Comparison of ENCODE assay signal across 8 cellular contexts in genomic region chr12:111451649-111452129, GRCh38. TPM values are rescaled to one million over a fixed set of nuclear protein-coding genes. Genes with fewer than 3 reads are reported as not detected.
DNase-seq lines count a peak whose midpoint lies in the region; ATAC-seq and TF ChIP-seq lines count a peak whose summit lies in the region.

No MANE protein-coding gene starts in this region.

- H3K79me2 ChIP-seq in OCI-LY7 (ENCODE audit: insufficient read depth, low read depth, low read length): no peaks in the 10 kb centered on the region

- CTCF ChIA-PET in OCI-LY7 (lab: Charles Lee; ENCODE audit: unreplicated experiment): interaction anchor here (0.8 to 2.8 kb wide), 4 partner anchors 8 to 55 kb away, joined by 3 to 37 read pairs (median 12); no protein-coding TSS in a partner anchor

- no peak for ATAC-seq in HG03565 (IDR thresholded peaks at IDR 0.05; ENCODE audit: unreplicated experiment)
- ATAC-seq in GM19397 (IDR thresholded peaks at IDR 0.05; ENCODE audit: unreplicated experiment): no peak

- no peak overlapping the region for H3K4me2 ChIP-seq in OCI-LY7 (ENCODE audit: low read length)

- peaks cover 82% of the 10 kb centered on the region for H3K36me3 ChIP-seq in OCI-LY7 (ENCODE audit: insufficient read depth, low read length)

- no peaks in the 10 kb centered on the region for H3K9me3 ChIP-seq in OCI-LY7 (ENCODE audit: low read length)

- POLR2A ChIA-PET in OCI-LY7 (lab: Charles Lee): interaction anchor here (0.5 to 2.6 kb wide), 9 partner anchors 9 to 676 kb away, joined by 3 to 11 read pairs (median 4); no protein-coding TSS in a partner anchor

- DNase-seq in DMS114 treated with DMSO at 0.1 percent for 48 hours (lab: John Stamatoyannopoulos, UW; ENCODE audit: unreplicated experiment) (peak; percentile 58), HuH-7.5 (ENCODE audit: low spot score) (peak; percentile 46), OCI-LY7 (ENCODE audit: low spot score) (peak; percentile 68), cerebellar cortex (ENCODE audit: low spot score) (peak; percentile 72), lung microvascular endothelial cell (ENCODE audit: low read depth in 2 of 2) (peak; percentile 71 to 75), middle frontal gyrus (ENCODE audit: extremely low spot score, low spot score) (no peak)

- peaks cover 26% of the 10 kb centered on the region for H3K4me1 ChIP-seq in OCI-LY7 (ENCODE audit: insufficient read depth, low read length, poor library complexity, severe bottlenecking)

- peak; percentile 99 for TF ChIP-seq CTCF in OCI-LY7 (conservative IDR thresholded peaks at IDR 0.05; ENCODE audit: low read length)

- H2AFZ ChIP-seq in OCI-LY7 (ENCODE audit: low read length): no peak overlapping the region

- H3K4me3 ChIP-seq in OCI-LY7 (ENCODE audit: low read depth, low read length, poor library complexity, severe bottlenecking): no peak overlapping the region

- no peak overlapping the region for H3K27ac ChIP-seq in OCI-LY7 (ENCODE audit: low read depth, low read length, poor library complexity, severe bottlenecking)

- no peaks in the 10 kb centered on the region; the same call in 1 of the 2 replicates for H4K20me1 ChIP-seq in OCI-LY7 (ENCODE audit: insufficient read depth, low read length)

- intact Hi-C loops in OCI-LY7 (cut with micrococcal nuclease; ENCODE audit: unreplicated experiment): loop anchor here (1.0 kb wide), 3 partner anchors 48 to 78 kb away; no protein-coding TSS in a partner anchor

- H3K9me2 ChIP-seq in OCI-LY7 (ENCODE audit: insufficient read depth, low read length): no peaks in the 10 kb centered on the region

- no TSS peak for BruUV-seq in OCI-LY7 (replicated peaks; lab: Mats Ljungman, UMichigan)

RNA-seq across cellular contexts. Expression of gene SH2B3, which starts 46.0 kb away (rescaled TPM):
- total RNA-seq in OCI-LY7 (2014; rRNA removed; shearing (Covaris generic)): 16.3 and 25.8 TPM in 2 replicates
- total RNA-seq in OCI-LY7 (2022) (45.9 and 51.3 TPM in 2 replicates), lung microvascular endothelial cell (33.3 and 34.7 TPM in 2 replicates)
